In genomic region chr4:82430193-82431025, GRCh38 we compare ENCODE assay signal across 8 cellular contexts. TPM values are rescaled to one million over a fixed set of nuclear protein-coding genes. Genes with fewer than 3 reads are reported as not detected.
DNase-seq lines count a peak whose midpoint lies in the region; TF ChIP-seq lines count a peak whose summit lies in the region.

TSS of gene ENOPH1 (plus strand) at chr4:82430590. CDS start at chr4:82430830, 240 bp downstream.
TSS of gene HNRNPDL (minus strand) at chr4:82430462. CDS start at chr4:82429690, 772 bp downstream.

- peak within 1 kb of the TSS; percentile 86 to 99 for H3K18ac ChIP-seq in mesenchymal stem cell (ENCODE audit: low read depth in 1 of 2, low read length in 2 of 2)

- H3K4me3 ChIP-seq in effector memory CD4-positive, alpha-beta T cell (ENCODE audit: insufficient read depth, low read depth, low read length, poor library complexity, severe bottlenecking) = peak within 1 kb of the TSS; percentile 96
- H3K4me3 ChIP-seq in mesenchymal stem cell (ENCODE audit: insufficient read depth in 1 of 2, low read depth in 1 of 2, low read length in 2 of 2) = peak within 1 kb of the TSS; percentile 98 to 100

- H2BK15ac ChIP-seq in mesenchymal stem cell (ENCODE audit: low read depth, poor library complexity, severe bottlenecking) = peak within 1 kb of the TSS; percentile 89

- peak within 1 kb of the TSS; percentile 96 for H3K27ac ChIP-seq in effector memory CD4-positive, alpha-beta T cell (ENCODE audit: insufficient read depth, low read length, poor library complexity, severe bottlenecking)
- peak within 1 kb of the TSS; percentile 98 for H3K27ac ChIP-seq in mesenchymal stem cell (ENCODE audit: low read length, poor library complexity, severe bottlenecking)

- H3K14ac ChIP-seq in mesenchymal stem cell (ENCODE audit: low read length in 2 of 2) = peak within 1 kb of the TSS in 1 of 2 experiments; percentile 93

- H2BK5ac ChIP-seq in mesenchymal stem cell (ENCODE audit: low read depth, low read length, poor library complexity, severe bottlenecking) = peak within 1 kb of the TSS; percentile 94

- H2AK5ac ChIP-seq in mesenchymal stem cell (ENCODE audit: low read length, severe bottlenecking) = peak within 1 kb of the TSS; percentile 76

- POLR2A ChIA-PET in activated CD8-positive, alpha-beta memory T cell treated with anti-CD3 and anti-CD28 coated beads for 36 hours (lab: Charles Lee) = interaction anchor here (1.2 to 3.4 kb wide), 2 partner anchors 59 to 69 kb away, joined by 7 to 34 read pairs; no protein-coding TSS in a partner anchor

- peaks cover 25% of the 10 kb centered on the region for H3K4me1 ChIP-seq in effector memory CD4-positive, alpha-beta T cell (ENCODE audit: control insufficient read depth, insufficient read depth, low read length, poor library complexity, severe bottlenecking)
- peaks cover 8% of the 10 kb centered on the region for H3K4me1 ChIP-seq in mesenchymal stem cell (ENCODE audit: control insufficient read depth, insufficient read depth, low read depth, low read length)

- peaks cover 10% of the 10 kb centered on the region for H3K79me1 ChIP-seq in mesenchymal stem cell (replicated peaks; ENCODE audit: low read length, poor library complexity, severe bottlenecking)

- H2BK120ac ChIP-seq in mesenchymal stem cell (ENCODE audit: low read depth, low read length) = peak within 1 kb of the TSS; percentile 82

- H3K9me3 ChIP-seq in effector memory CD4-positive, alpha-beta T cell (ENCODE audit: control insufficient read depth, low read length) = no peaks in the 10 kb centered on the region
- H3K9me3 ChIP-seq in mesenchymal stem cell (ENCODE audit: control insufficient read depth, low read length) = no peaks in the 10 kb centered on the region

- H4K91ac ChIP-seq in mesenchymal stem cell (ENCODE audit: low read length) = peak within 1 kb of the TSS; percentile 97

- TF ChIP-seq CTCF in GM20000 (IDR thresholded peaks at IDR 0.05; ENCODE audit: extremely low read depth, missing control alignments) = no peak

- H4K8ac ChIP-seq in mesenchymal stem cell (ENCODE audit: low read length) = peak within 1 kb of the TSS; percentile 83

- H2BK12ac ChIP-seq in mesenchymal stem cell (ENCODE audit: low read length in 2 of 2) = peak within 1 kb of the TSS; percentile 6 to 80

- no peaks in the 10 kb centered on the region for H3K27me3 ChIP-seq in effector memory CD4-positive, alpha-beta T cell (replicated peaks; ENCODE audit: control insufficient read depth, insufficient read depth, low read length, poor library complexity, severe bottlenecking)
- H3K27me3 ChIP-seq in mesenchymal stem cell (ENCODE audit: control insufficient read depth in 1 of 2, insufficient read depth in 1 of 2, low read length in 2 of 2) = no peaks in the 10 kb centered on the region

- peak within 1 kb of the TSS in 1 of 2 experiments; percentile 98 for H3K23ac ChIP-seq in mesenchymal stem cell (ENCODE audit: low read length in 2 of 2)

- peaks cover 14% of the 10 kb centered on the region for H3K36me3 ChIP-seq in effector memory CD4-positive, alpha-beta T cell (ENCODE audit: control insufficient read depth, insufficient read depth, low read length)
- H3K36me3 ChIP-seq in mesenchymal stem cell (ENCODE audit: control insufficient read depth in 1 of 2, insufficient read depth in 2 of 2, low read depth in 1 of 2, low read length in 2 of 2) = peaks cover 8 to 33% of the 10 kb centered on the region in 2 experiments

- H3K4ac ChIP-seq in mesenchymal stem cell (ENCODE audit: low read depth in 1 of 2, low read length in 2 of 2) = peak within 1 kb of the TSS; percentile 95 to 100

- CTCF ChIA-PET in activated CD8-positive, alpha-beta memory T cell treated with anti-CD3 and anti-CD28 coated beads for 36 hours (lab: Charles Lee) = interaction anchor here (0.6 to 2.5 kb wide), 2 partner anchors 21 to 56 kb away, joined by 3 to 8 read pairs; partner anchors contain the start of gene HNRNPD

- H3K9ac ChIP-seq in mesenchymal stem cell (ENCODE audit: low read length) = peak within 1 kb of the TSS; percentile 100

- peak within 1 kb of the TSS; percentile 99 for H3K4me2 ChIP-seq in mesenchymal stem cell (ENCODE audit: low read length, poor library complexity, severe bottlenecking)

- WGBS in mesenchymal stem cell = under 1% methylated on average over 62 of the region's 85 CpGs

- H2AFZ ChIP-seq in mesenchymal stem cell (ENCODE audit: low read depth, low read length) = peak within 1 kb of the TSS; percentile 86

- DNase-seq in CMK (ENCODE audit: low read depth) (peak; percentile 78), GM20000 (ENCODE audit: low spot score) (peak; percentile 97), HT-29 (ENCODE audit: low spot score) (peak; percentile 96), NOMO-1 (lab: John Stamatoyannopoulos, UW; ENCODE audit: unreplicated experiment in 2 of 2) (peak; percentile 91 to 97), mesenchymal stem cell (peak; percentile 96)
- DNase-seq in effector memory CD4-positive, alpha-beta T cell = peak; percentile 87 to 95 (median 92)
- peak; percentile 97 for DNase-seq in stimulated activated CD8-positive, alpha-beta memory T cell treated with anti-CD3 and anti-CD28 coated beads, Interleukin-12 subunit alpha, Interleukin-12 subunit beta, amount 100 ng/mL, for 4 hours (ENCODE audit: low read depth)

RNA-seq across cellular contexts. Expression of gene ENOPH1, which starts in this region (rescaled TPM):
- total RNA-seq in HT-29 (2014; rRNA removed; shearing (Covaris generic)) = 67.9 and 74.9 TPM in 2 replicates
- total RNA-seq in activated CD8-positive, alpha-beta memory T cell treated with anti-CD3 and anti-CD28 coated beads for 36 hours = 10 to 100 TPM; 67.7 to 71.9 TPM
- 23.7 TPM for polyA plus RNA-seq in mesenchymal stem cell (2013, experiment 1 of 2)
- polyA plus RNA-seq in mesenchymal stem cell (2013, experiment 2 of 2) = 25.9 TPM

RNA-seq across cellular contexts. Expression of gene HNRNPDL, which starts in this region (rescaled TPM):
- 127 and 143 TPM in 2 replicates for total RNA-seq in HT-29 (2014; rRNA removed; shearing (Covaris generic))
- total RNA-seq in activated CD8-positive, alpha-beta memory T cell treated with anti-CD3 and anti-CD28 coated beads for 36 hours = 100 to 1,000 TPM; 390 to 407 TPM
- polyA plus RNA-seq in mesenchymal stem cell (2013, experiment 1 of 2) = 292 TPM
- 289 TPM for polyA plus RNA-seq in mesenchymal stem cell (2013, experiment 2 of 2)

Comparison
In these comparisons a context has a peak if more than half of its experiments do, and no peak if none do; other contexts are left out.
1. Peak in every context shown above with its lines: DNase-seq, H3K4me3 ChIP-seq and H3K27ac ChIP-seq.